Comparison of ENCODE assay signal across 9 cellular contexts in the genomic region with DNA sequence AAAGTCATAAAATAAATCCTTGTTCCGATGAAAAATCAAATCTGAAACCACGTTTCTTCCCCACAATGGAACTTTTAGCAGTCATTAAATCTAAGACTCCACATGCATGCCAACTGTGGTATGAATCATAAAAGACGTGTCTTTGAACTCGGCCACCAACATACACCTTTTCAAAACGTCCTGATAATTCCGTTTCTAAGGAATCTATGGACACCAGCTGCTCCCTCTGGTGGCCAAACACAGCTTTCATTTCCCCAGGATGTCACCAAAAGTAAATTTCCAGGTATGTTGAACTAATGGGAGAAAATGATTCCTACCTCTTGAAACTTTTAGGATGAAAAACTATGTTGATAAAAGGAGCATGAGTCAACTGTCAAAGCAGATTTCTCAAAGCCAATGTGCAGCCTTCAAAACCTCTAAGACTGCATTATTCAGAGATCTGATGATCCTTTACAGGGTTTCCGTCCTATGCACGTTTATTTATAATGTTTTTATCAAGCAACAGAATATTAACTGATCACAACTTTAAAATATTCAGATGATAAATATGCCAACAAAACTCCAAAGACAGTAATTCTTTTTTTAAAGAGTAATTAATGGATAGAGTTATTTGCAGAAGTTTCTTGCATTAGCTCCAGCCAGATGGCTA.
DNase-seq lines count a peak whose midpoint lies in the region; ATAC-seq, FAIRE-seq and TF ChIP-seq lines count a peak whose summit lies in the region.
"Had no signal": no experiment of that assay in that cellular context is flagged by ENCODE, and none has a peak within 500 bp of the region (broad histone marks: within the 10 kb centered on the region; RNA-seq: fewer than 3 reads in every experiment).

No MANE protein-coding gene starts in this region.

- H2BK12ac ChIP-seq in neuronal stem cell (ENCODE audit: low read length) = no peak overlapping the region

- H3K9me3 ChIP-seq in cardiac muscle cell (ENCODE audit: low read depth) = no peaks in the 10 kb centered on the region
- no peaks in the 10 kb centered on the region for H3K9me3 ChIP-seq in endothelial cell of umbilical vein (replicated peaks; ENCODE audit: control insufficient read depth, insufficient read depth, low read length)
- no peaks in the 10 kb centered on the region for H3K9me3 ChIP-seq in neuronal stem cell (replicated peaks in 1 of 2; ENCODE audit: control insufficient read depth in 2 of 2, insufficient read depth in 1 of 2, low read depth in 1 of 2, low read length in 2 of 2)

- no peak overlapping the region for H4K8ac ChIP-seq in neuronal stem cell (ENCODE audit: low read depth, low read length)

- H3K27me3 ChIP-seq in cardiac muscle cell (no peaks in the 10 kb centered on the region), endothelial cell of umbilical vein (ENCODE audit: control insufficient read depth in 2 of 2, insufficient read depth in 2 of 2, low read length in 2 of 2) (no peaks in the 10 kb centered on the region), neuronal stem cell (ENCODE audit: control insufficient read depth in 3 of 3, insufficient read depth in 3 of 3, low read depth in 1 of 3, low read length in 3 of 3) (no peaks in the 10 kb centered on the region)

- H3K18ac ChIP-seq in neuronal stem cell (ENCODE audit: low read length) = no peak overlapping the region

- H3K9me3 Mint-ChIP-seq in activated T-helper 1 cell treated with anti-CD3 and anti-CD28 coated beads, Interleukin-12 subunit alpha, Interleukin-12 subunit beta, Interleukin-2, Interleukin-4 antibody, amounts not matched to agents 30 ng/mL and 10 ng/mL and 1 ng/mL, durations not matched to agents 14 hours and 24 hours and 36 hours = no peaks in the 10 kb centered on the region
- H3K9me3 Mint-ChIP-seq in activated CD4-positive, alpha-beta memory T cell treated with anti-CD3 and anti-CD28 coated beads for 36 hours = peaks cover 4% of the 10 kb centered on the region
- H3K9me3 Mint-ChIP-seq: activated naive CD8-positive, alpha-beta T cell treated with anti-CD3 and anti-CD28 coated beads, Interleukin-2, amount 10 ng/mL, durations not matched to agents 7 days and 5 days had no signal

- H2BK15ac ChIP-seq in neuronal stem cell (ENCODE audit: low read length) = no peak overlapping the region

- CTCF ChIA-PET in endothelial cell of umbilical vein (lab: Charles Lee) = interaction anchor here (0.6 to 5.1 kb wide), 54 partner anchors 8 to 337 kb away, joined by 3 to 85 read pairs (median 5); a partner anchor contains a TSS
- CTCF ChIA-PET in activated CD4-positive, alpha-beta memory T cell treated with anti-CD3 and anti-CD28 coated beads for 36 hours (lab: Charles Lee) = interaction anchor here (0.7 to 1.7 kb wide), 9 partner anchors 8 to 121 kb away, joined by 3 to 5 read pairs (median 3); no protein-coding TSS in a partner anchor

- no CpG with 5 or more reads among the region's 8 CpGs for WGBS in neuronal stem cell (ENCODE audit: extremely low coverage in 2 of 2, insufficient read length in 2 of 2, insufficient replicate concordance in 1 of 2), 2 donors

- H3K4me1 ChIP-seq in cardiac muscle cell (ENCODE audit: low read depth) = no peaks in the 10 kb centered on the region
- H3K4me1 ChIP-seq in endothelial cell of umbilical vein (ENCODE audit: control insufficient read depth, extremely low read depth, insufficient read depth, low read length) = no peaks in the 10 kb centered on the region
- no peaks in the 10 kb centered on the region for H3K4me1 ChIP-seq in neuronal stem cell (ENCODE audit: control insufficient read depth in 2 of 2, insufficient read depth in 1 of 2, low read depth in 1 of 2, low read length in 2 of 2)

- no peak for TF ChIP-seq POLR2A in endothelial cell of umbilical vein (IDR thresholded peaks at IDR 0.05; ENCODE audit: low read depth, low read length)

- no peaks in the 10 kb centered on the region for H3K9me1 ChIP-seq in endothelial cell of umbilical vein (replicated peaks; ENCODE audit: control insufficient read depth, extremely low read depth, insufficient read depth, low read length)

- no peak overlapping the region for H3K23ac ChIP-seq in neuronal stem cell (ENCODE audit: low read depth, low read length, poor library complexity)

- no peaks in the 10 kb centered on the region for H4K20me1 ChIP-seq in endothelial cell of umbilical vein (replicated peaks; ENCODE audit: control insufficient read depth, extremely low read depth, insufficient read depth, low read length)

- H3K79me1 ChIP-seq in neuronal stem cell (ENCODE audit: low read depth, low read length) = no peaks in the 10 kb centered on the region

- H3K36me3 ChIP-seq in cardiac muscle cell (no peaks in the 10 kb centered on the region), endothelial cell of umbilical vein (ENCODE audit: control insufficient read depth in 2 of 2, extremely low read depth in 1 of 2, insufficient read depth in 2 of 2, low read length in 2 of 2) (peaks cover 0 to 5% of the 10 kb centered on the region in 2 experiments), neuronal stem cell (replicated peaks in 1 of 2; ENCODE audit: control insufficient read depth in 2 of 2, insufficient read depth in 2 of 2, low read length in 2 of 2) (peaks cover 22 to 86% of the 10 kb centered on the region in 2 donors)

- H2BK5ac ChIP-seq in neuronal stem cell (ENCODE audit: low read length) = no peak overlapping the region

- TF ChIP-seq CTCF in cardiac muscle cell (IDR thresholded peaks at IDR 0.05; ENCODE audit: low read depth, low read length) (peak; percentile 89), endothelial cell of umbilical vein (IDR thresholded peaks at IDR 0.05; ENCODE audit: extremely low read depth in 1 of 2, insufficient read depth in 1 of 2, low read depth in 1 of 2, low read length in 2 of 2) (peak; percentile 69 to 79)

- peaks cover 14% of the 10 kb centered on the region for H3K4me1 Mint-ChIP-seq in activated T-helper 1 cell treated with anti-CD3 and anti-CD28 coated beads, Interleukin-12 subunit alpha, Interleukin-12 subunit beta, Interleukin-2, Interleukin-4 antibody, amounts not matched to agents 30 ng/mL and 10 ng/mL and 1 ng/mL, durations not matched to agents 14 hours and 24 hours and 36 hours (ENCODE audit: low read depth)
- H3K4me1 Mint-ChIP-seq in activated CD4-positive, alpha-beta memory T cell treated with anti-CD3 and anti-CD28 coated beads for 36 hours (ENCODE audit: low read depth) = peaks cover 7% of the 10 kb centered on the region

- intact Hi-C loops in Right ventricle myocardium inferior (cut with DNase I) = loop anchor here (5.0 kb wide), 1 partner anchor 119 kb away; no protein-coding TSS in a partner anchor
- intact Hi-C loops in endothelial cell of umbilical vein (cut with micrococcal nuclease) = loop anchor here (1.0 to 2.0 kb wide), 4 partner anchors 64 to 122 kb away; no protein-coding TSS in a partner anchor
- intact Hi-C loops in activated T-helper 1 cell treated with anti-CD3 and anti-CD28 coated beads, Interleukin-12 subunit alpha, Interleukin-12 subunit beta, Interleukin-2, Interleukin-4 antibody, amounts not matched to agents 30 ng/mL and 10 ng/mL and 1 ng/mL, durations not matched to agents 14 hours and 24 hours and 36 hours (cut with micrococcal nuclease) = loop anchor here (5.0 kb wide), 1 partner anchor 121 kb away; no protein-coding TSS in a partner anchor
- intact Hi-C loops in activated CD4-positive, alpha-beta memory T cell treated with anti-CD3 and anti-CD28 coated beads for 36 hours (cut with micrococcal nuclease) = loop anchor here (10.0 kb wide), 1 partner anchor 96 kb away; no protein-coding TSS in a partner anchor

- peak; percentile 49 to 56 for DNase-seq in cardiac muscle cell (ENCODE audit: low read depth in 1 of 2, low spot score in 1 of 2)
- no peak for DNase-seq in Right ventricle myocardium inferior (ENCODE audit: missing footprints)
- peak; percentile 44 for DNase-seq in NCI-H460 (ENCODE audit: extremely low read depth, low read depth)
- peak; percentile 67 for DNase-seq in endothelial cell of umbilical vein (ENCODE audit: low read depth, low spot score)
- peak; percentile 9 for DNase-seq in neuronal stem cell (ENCODE audit: low spot score)
- DNase-seq in GDM1 (lab: John Stamatoyannopoulos, UW) = no peak
- DNase-seq in activated T-helper 1 cell treated with anti-CD3 and anti-CD28 coated beads, Interleukin-12 subunit alpha, Interleukin-12 subunit beta, Interleukin-2, Interleukin-4 antibody, amounts not matched to agents 30 ng/mL and 10 ng/mL and 1 ng/mL, durations not matched to agents 14 hours and 24 hours and 36 hours (ENCODE audit: low spot score) = no peak
- DNase-seq in activated CD4-positive, alpha-beta memory T cell treated with anti-CD3 and anti-CD28 coated beads for 36 hours = no peak
- DNase-seq: activated naive CD8-positive, alpha-beta T cell treated with anti-CD3 and anti-CD28 coated beads, Interleukin-2, amount 10 ng/mL, durations not matched to agents 7 days and 5 days had no signal

- FAIRE-seq in endothelial cell of umbilical vein (lab: Jason Lieb, UNC) = peak; percentile 84

- H3K36me3 Mint-ChIP-seq in activated T-helper 1 cell treated with anti-CD3 and anti-CD28 coated beads, Interleukin-12 subunit alpha, Interleukin-12 subunit beta, Interleukin-2, Interleukin-4 antibody, amounts not matched to agents 30 ng/mL and 10 ng/mL and 1 ng/mL, durations not matched to agents 14 hours and 24 hours and 36 hours (ENCODE audit: low read depth) = peaks cover 32% of the 10 kb centered on the region
- peaks cover 27% of the 10 kb centered on the region for H3K36me3 Mint-ChIP-seq in activated CD4-positive, alpha-beta memory T cell treated with anti-CD3 and anti-CD28 coated beads for 36 hours

- H3K4ac ChIP-seq in neuronal stem cell (ENCODE audit: low read length) = no peak overlapping the region

- no peak overlapping the region for H3K27ac Mint-ChIP-seq in activated T-helper 1 cell treated with anti-CD3 and anti-CD28 coated beads, Interleukin-12 subunit alpha, Interleukin-12 subunit beta, Interleukin-2, Interleukin-4 antibody, amounts not matched to agents 30 ng/mL and 10 ng/mL and 1 ng/mL, durations not matched to agents 14 hours and 24 hours and 36 hours
- H3K27ac Mint-ChIP-seq in activated CD4-positive, alpha-beta memory T cell treated with anti-CD3 and anti-CD28 coated beads for 36 hours = no peak overlapping the region
- H3K27ac Mint-ChIP-seq: activated naive CD8-positive, alpha-beta T cell treated with anti-CD3 and anti-CD28 coated beads, Interleukin-2, amount 10 ng/mL, durations not matched to agents 7 days and 5 days had no signal

- H3K27ac ChIP-seq in cardiac muscle cell (no peak overlapping the region), endothelial cell of umbilical vein (ENCODE audit: insufficient read depth, low read depth, low read length) (no peak overlapping the region), neuronal stem cell (replicated peaks; ENCODE audit: low read length) (no peak overlapping the region)

- no peak overlapping the region for H3K4me3 ChIP-seq in cardiac muscle cell
- no peak overlapping the region for H3K4me3 ChIP-seq in endothelial cell of umbilical vein (replicated peaks in 1 of 3; ENCODE audit: insufficient read depth in 1 of 3, low read depth in 1 of 3, low read length in 3 of 3)
- H3K4me3 ChIP-seq in neuronal stem cell (ENCODE audit: low read length in 2 of 2) = no peak overlapping the region

- H3K4me2 ChIP-seq in endothelial cell of umbilical vein (ENCODE audit: insufficient read depth, low read length) = no peak overlapping the region
- H3K4me2 ChIP-seq in neuronal stem cell (ENCODE audit: insufficient read depth, low read length, poor library complexity, severe bottlenecking) = no peak overlapping the region

- H2AFZ ChIP-seq in endothelial cell of umbilical vein (ENCODE audit: low read depth, low read length) (no peak overlapping the region), neuronal stem cell (ENCODE audit: low read length) (no peak overlapping the region)

- H3K9ac ChIP-seq in endothelial cell of umbilical vein (replicated peaks; ENCODE audit: extremely low read depth, insufficient read depth, low read length) (no peak overlapping the region), neuronal stem cell (ENCODE audit: low read depth, low read length, poor library complexity) (no peak overlapping the region)

- dilution Hi-C loops in endothelial cell of umbilical vein (cut with MboI; ENCODE audit: extremely low pct_ligation_motif_present, low sequenced_read_pairs) = no loop called here

- no peak overlapping the region for H2BK120ac ChIP-seq in neuronal stem cell (ENCODE audit: low read depth, low read length)

- POLR2A ChIA-PET in endothelial cell of umbilical vein (lab: Charles Lee) = no interaction called here
- POLR2A ChIA-PET in activated CD4-positive, alpha-beta memory T cell treated with anti-CD3 and anti-CD28 coated beads for 36 hours (lab: Charles Lee) = no interaction called here

- H3K14ac ChIP-seq in neuronal stem cell (ENCODE audit: low read length) = no peak overlapping the region

- H4K91ac ChIP-seq in neuronal stem cell (ENCODE audit: low read depth, low read length, poor library complexity) = no peak overlapping the region

- no peak for ATAC-seq in Right ventricle myocardium inferior

- no peak overlapping the region for H3K4me3 Mint-ChIP-seq in activated T-helper 1 cell treated with anti-CD3 and anti-CD28 coated beads, Interleukin-12 subunit alpha, Interleukin-12 subunit beta, Interleukin-2, Interleukin-4 antibody, amounts not matched to agents 30 ng/mL and 10 ng/mL and 1 ng/mL, durations not matched to agents 14 hours and 24 hours and 36 hours
- no peak overlapping the region for H3K4me3 Mint-ChIP-seq in activated CD4-positive, alpha-beta memory T cell treated with anti-CD3 and anti-CD28 coated beads for 36 hours
- H3K4me3 Mint-ChIP-seq: activated naive CD8-positive, alpha-beta T cell treated with anti-CD3 and anti-CD28 coated beads, Interleukin-2, amount 10 ng/mL, durations not matched to agents 7 days and 5 days had no signal

- no peaks in the 10 kb centered on the region for H3K79me2 ChIP-seq in endothelial cell of umbilical vein (ENCODE audit: control insufficient read depth, insufficient read depth, low read length)

- no peak overlapping the region for H2AK5ac ChIP-seq in neuronal stem cell (ENCODE audit: low read depth, low read length)

- no peaks in the 10 kb centered on the region for H3K27me3 Mint-ChIP-seq in activated T-helper 1 cell treated with anti-CD3 and anti-CD28 coated beads, Interleukin-12 subunit alpha, Interleukin-12 subunit beta, Interleukin-2, Interleukin-4 antibody, amounts not matched to agents 30 ng/mL and 10 ng/mL and 1 ng/mL, durations not matched to agents 14 hours and 24 hours and 36 hours (ENCODE audit: insufficient read depth)
- no peaks in the 10 kb centered on the region for H3K27me3 Mint-ChIP-seq in activated CD4-positive, alpha-beta memory T cell treated with anti-CD3 and anti-CD28 coated beads for 36 hours
- H3K27me3 Mint-ChIP-seq: activated naive CD8-positive, alpha-beta T cell treated with anti-CD3 and anti-CD28 coated beads, Interleukin-2, amount 10 ng/mL, durations not matched to agents 7 days and 5 days had no signal

- no TSS peak for BruUV-seq in endothelial cell of umbilical vein (replicated peaks; lab: Mats Ljungman, UMichigan)

Comparison
In these comparisons a context has a peak if more than half of its experiments do, and no peak if none do; other contexts are left out.
1. DNase-seq: peak in cardiac muscle cell (2 of 2), NCI-H460 (single experiment), endothelial cell of umbilical vein (single experiment) and neuronal stem cell (single experiment); none in Right ventricle myocardium inferior (single experiment), GDM1 (single experiment), activated T-helper 1 cell treated with anti-CD3 and anti-CD28 coated beads, Interleukin-12 subunit alpha, Interleukin-12 subunit beta, Interleukin-2, Interleukin-4 antibody, amounts not matched to agents 30 ng/mL and 10 ng/mL and 1 ng/mL, durations not matched to agents 14 hours and 24 hours and 36 hours (single experiment) and activated CD4-positive, alpha-beta memory T cell treated with anti-CD3 and anti-CD28 coated beads for 36 hours (single experiment).